In the genomic region with DNA sequence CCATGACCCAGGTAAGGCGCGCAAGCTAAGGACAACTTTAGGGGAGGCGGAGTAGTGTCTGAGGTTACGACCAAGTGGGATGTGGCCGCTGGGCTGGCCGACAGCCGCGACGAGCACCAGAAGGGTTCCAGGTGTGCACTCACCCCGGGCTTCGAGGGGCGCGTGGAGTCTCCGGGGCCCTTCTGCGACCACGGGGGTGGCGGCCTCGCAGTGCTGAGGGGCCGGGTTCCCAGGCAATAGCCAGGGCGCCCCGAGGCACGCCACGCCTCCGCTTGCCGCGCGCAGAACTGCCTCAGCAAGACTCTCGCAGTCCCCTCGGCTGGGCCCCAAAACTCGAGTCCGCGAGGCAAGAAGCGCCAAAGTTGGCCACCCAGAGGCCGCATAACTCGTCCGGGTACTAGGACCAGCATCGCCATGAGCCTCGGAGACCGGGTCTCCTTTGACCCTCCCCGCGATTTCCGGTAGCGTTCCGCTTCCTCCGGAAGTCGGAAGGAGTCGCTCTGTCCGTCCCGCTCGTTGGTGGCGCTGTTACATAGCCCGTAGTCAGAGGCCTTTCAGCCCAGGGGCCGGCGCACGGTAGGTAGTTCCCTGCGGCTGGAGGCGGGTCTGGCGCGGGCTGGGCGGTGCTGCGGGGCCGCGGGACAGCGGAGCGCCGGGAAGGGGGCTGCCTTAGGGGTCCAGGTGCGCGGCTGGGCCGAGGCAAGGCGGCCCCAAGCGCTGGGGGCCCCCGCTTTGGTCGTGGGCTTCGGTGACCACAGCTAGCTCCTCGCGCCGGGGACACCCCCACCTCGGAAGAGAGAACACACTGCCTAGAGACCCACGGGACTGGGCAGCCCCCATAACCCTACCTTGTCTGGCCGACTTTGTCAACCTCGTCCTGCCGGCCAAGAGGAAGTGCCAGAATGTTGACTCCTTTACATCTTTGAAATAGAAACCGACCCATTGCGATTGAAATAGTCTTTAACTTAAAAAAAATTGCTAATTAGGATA, we compare ENCODE assay signal across 1 cellular context.
A peak's percentile ranks its signal among the peaks of the same experiment; 100 is the strongest.
TF ChIP-seq lines count a peak whose summit lies in the region.

A gene with protein sequence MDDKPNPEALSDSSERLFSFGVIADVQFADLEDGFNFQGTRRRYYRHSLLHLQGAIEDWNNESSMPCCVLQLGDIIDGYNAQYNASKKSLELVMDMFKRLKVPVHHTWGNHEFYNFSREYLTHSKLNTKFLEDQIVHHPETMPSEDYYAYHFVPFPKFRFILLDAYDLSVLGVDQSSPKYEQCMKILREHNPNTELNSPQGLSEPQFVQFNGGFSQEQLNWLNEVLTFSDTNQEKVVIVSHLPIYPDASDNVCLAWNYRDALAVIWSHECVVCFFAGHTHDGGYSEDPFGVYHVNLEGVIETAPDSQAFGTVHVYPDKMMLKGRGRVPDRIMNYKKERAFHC (plus strand): TSS at position 503 of the 990 bp plus-strand sequence. CDS start 7,333 bp downstream, outside the sequence.
A gene (minus strand): TSS at position 442 of the 990 bp plus-strand sequence. CDS start 26 bp downstream, at position 416.

TF ChIP-seq in HepG2, 621 proteins besides CTCF, POLR2A, EP300 and RAD21 (continued from another document and continues in another):
- TF ChIP-seq, protein P1, sequence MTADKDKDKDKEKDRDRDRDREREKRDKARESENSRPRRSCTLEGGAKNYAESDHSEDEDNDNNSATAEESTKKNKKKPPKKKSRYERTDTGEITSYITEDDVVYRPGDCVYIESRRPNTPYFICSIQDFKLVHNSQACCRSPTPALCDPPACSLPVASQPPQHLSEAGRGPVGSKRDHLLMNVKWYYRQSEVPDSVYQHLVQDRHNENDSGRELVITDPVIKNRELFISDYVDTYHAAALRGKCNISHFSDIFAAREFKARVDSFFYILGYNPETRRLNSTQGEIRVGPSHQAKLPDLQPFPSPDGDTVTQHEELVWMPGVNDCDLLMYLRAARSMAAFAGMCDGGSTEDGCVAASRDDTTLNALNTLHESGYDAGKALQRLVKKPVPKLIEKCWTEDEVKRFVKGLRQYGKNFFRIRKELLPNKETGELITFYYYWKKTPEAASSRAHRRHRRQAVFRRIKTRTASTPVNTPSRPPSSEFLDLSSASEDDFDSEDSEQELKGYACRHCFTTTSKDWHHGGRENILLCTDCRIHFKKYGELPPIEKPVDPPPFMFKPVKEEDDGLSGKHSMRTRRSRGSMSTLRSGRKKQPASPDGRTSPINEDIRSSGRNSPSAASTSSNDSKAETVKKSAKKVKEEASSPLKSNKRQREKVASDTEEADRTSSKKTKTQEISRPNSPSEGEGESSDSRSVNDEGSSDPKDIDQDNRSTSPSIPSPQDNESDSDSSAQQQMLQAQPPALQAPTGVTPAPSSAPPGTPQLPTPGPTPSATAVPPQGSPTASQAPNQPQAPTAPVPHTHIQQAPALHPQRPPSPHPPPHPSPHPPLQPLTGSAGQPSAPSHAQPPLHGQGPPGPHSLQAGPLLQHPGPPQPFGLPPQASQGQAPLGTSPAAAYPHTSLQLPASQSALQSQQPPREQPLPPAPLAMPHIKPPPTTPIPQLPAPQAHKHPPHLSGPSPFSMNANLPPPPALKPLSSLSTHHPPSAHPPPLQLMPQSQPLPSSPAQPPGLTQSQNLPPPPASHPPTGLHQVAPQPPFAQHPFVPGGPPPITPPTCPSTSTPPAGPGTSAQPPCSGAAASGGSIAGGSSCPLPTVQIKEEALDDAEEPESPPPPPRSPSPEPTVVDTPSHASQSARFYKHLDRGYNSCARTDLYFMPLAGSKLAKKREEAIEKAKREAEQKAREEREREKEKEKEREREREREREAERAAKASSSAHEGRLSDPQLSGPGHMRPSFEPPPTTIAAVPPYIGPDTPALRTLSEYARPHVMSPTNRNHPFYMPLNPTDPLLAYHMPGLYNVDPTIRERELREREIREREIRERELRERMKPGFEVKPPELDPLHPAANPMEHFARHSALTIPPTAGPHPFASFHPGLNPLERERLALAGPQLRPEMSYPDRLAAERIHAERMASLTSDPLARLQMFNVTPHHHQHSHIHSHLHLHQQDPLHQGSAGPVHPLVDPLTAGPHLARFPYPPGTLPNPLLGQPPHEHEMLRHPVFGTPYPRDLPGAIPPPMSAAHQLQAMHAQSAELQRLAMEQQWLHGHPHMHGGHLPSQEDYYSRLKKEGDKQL (CRISPR knock-in tag; IDR thresholded peaks at IDR 0.05; ENCODE audit: low read depth) = no peak
- TF ChIP-seq ZNF335 (CRISPR knock-in tag; IDR thresholded peaks at IDR 0.05) (no peak), SAP130 (CRISPR knock-in tag; IDR thresholded peaks at IDR 0.05; ENCODE audit: low read depth) (peak; percentile 96), ZNF225 (CRISPR knock-in tag; IDR thresholded peaks at IDR 0.05) (peak; percentile 61; the same call in 1 of the 2 replicates), ZFP82 (CRISPR knock-in tag; IDR thresholded peaks at IDR 0.05; ENCODE audit: borderline replicate concordance) (0 out of 2 replicates have a peak, but pooled peaks have one; percentile 19), MAZ (IDR thresholded peaks at IDR 0.05; ENCODE audit: borderline replicate concordance, low read depth, low read length) (peak; percentile 60; the same call in 1 of the 2 replicates), MAZ (CRISPR knock-in tag; IDR thresholded peaks at IDR 0.05; ENCODE audit: low read depth) (peak; percentile 81), SYNCRIP (IDR thresholded peaks at IDR 0.05; ENCODE audit: insufficient read depth, low read depth, low read length) (no peak), MAFF (IDR thresholded peaks at IDR 0.05; ENCODE audit: low read depth, low read length) (no peak), ZNF101 (CRISPR knock-in tag; IDR thresholded peaks at IDR 0.05; ENCODE audit: borderline replicate concordance, low read depth) (no peak), NRL (CRISPR knock-in tag; IDR thresholded peaks at IDR 0.05; ENCODE audit: borderline replicate concordance) (peak; percentile 69; the same call in 1 of the 2 replicates), STAT5B (CRISPR knock-in tag; IDR thresholded peaks at IDR 0.05) (no peak), YEATS2 (CRISPR knock-in tag; IDR thresholded peaks at IDR 0.05; ENCODE audit: borderline replicate concordance) (peak; percentile 96), SIX4 (CRISPR knock-in tag; IDR thresholded peaks at IDR 0.05) (no peak), MYNN (CRISPR knock-in tag; IDR thresholded peaks at IDR 0.05; ENCODE audit: low read depth) (no peak), ZNF7 (CRISPR knock-in tag; IDR thresholded peaks at IDR 0.05) (no peak), NCOA5 (CRISPR knock-in tag; IDR thresholded peaks at IDR 0.05) (no peak), ZMAT3 (CRISPR knock-in tag; conservative IDR thresholded peaks at IDR 0.05) (peak; percentile 94), ZSCAN25 (CRISPR knock-in tag; IDR thresholded peaks at IDR 0.05) (no peak; the same call in 1 of the 2 replicates), ZNF660 (CRISPR knock-in tag; IDR thresholded peaks at IDR 0.05; ENCODE audit: borderline replicate concordance, low read depth) (no peak), SMARCE1 (IDR thresholded peaks at IDR 0.05; ENCODE audit: borderline replicate concordance) (no peak), NFYC (CRISPR knock-in tag; IDR thresholded peaks at IDR 0.05) (peak; percentile 59), ZNF432 (CRISPR knock-in tag; IDR thresholded peaks at IDR 0.05; ENCODE audit: borderline replicate concordance) (no peak), ZNF652 (CRISPR knock-in tag; IDR thresholded peaks at IDR 0.05; ENCODE audit: borderline replicate concordance, low read depth) (no peak), PAF1 (CRISPR knock-in tag; IDR thresholded peaks at IDR 0.05) (no peak), ZNF766 (CRISPR knock-in tag; IDR thresholded peaks at IDR 0.05; ENCODE audit: borderline replicate concordance) (peak; percentile 69; the same call in 1 of the 2 replicates)
- TF ChIP-seq, protein P2, sequence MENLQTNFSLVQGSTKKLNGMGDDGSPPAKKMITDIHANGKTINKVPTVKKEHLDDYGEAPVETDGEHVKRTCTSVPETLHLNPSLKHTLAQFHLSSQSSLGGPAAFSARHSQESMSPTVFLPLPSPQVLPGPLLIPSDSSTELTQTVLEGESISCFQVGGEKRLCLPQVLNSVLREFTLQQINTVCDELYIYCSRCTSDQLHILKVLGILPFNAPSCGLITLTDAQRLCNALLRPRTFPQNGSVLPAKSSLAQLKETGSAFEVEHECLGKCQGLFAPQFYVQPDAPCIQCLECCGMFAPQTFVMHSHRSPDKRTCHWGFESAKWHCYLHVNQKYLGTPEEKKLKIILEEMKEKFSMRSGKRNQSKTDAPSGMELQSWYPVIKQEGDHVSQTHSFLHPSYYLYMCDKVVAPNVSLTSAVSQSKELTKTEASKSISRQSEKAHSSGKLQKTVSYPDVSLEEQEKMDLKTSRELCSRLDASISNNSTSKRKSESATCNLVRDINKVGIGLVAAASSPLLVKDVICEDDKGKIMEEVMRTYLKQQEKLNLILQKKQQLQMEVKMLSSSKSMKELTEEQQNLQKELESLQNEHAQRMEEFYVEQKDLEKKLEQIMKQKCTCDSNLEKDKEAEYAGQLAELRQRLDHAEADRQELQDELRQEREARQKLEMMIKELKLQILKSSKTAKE (CRISPR knock-in tag; IDR thresholded peaks at IDR 0.05; ENCODE audit: borderline replicate concordance) = no peak
- TF ChIP-seq, protein P3, sequence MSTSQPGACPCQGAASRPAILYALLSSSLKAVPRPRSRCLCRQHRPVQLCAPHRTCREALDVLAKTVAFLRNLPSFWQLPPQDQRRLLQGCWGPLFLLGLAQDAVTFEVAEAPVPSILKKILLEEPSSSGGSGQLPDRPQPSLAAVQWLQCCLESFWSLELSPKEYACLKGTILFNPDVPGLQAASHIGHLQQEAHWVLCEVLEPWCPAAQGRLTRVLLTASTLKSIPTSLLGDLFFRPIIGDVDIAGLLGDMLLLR (CRISPR knock-in tag; IDR thresholded peaks at IDR 0.05) = no peak
- TF ChIP-seq, protein P4, sequence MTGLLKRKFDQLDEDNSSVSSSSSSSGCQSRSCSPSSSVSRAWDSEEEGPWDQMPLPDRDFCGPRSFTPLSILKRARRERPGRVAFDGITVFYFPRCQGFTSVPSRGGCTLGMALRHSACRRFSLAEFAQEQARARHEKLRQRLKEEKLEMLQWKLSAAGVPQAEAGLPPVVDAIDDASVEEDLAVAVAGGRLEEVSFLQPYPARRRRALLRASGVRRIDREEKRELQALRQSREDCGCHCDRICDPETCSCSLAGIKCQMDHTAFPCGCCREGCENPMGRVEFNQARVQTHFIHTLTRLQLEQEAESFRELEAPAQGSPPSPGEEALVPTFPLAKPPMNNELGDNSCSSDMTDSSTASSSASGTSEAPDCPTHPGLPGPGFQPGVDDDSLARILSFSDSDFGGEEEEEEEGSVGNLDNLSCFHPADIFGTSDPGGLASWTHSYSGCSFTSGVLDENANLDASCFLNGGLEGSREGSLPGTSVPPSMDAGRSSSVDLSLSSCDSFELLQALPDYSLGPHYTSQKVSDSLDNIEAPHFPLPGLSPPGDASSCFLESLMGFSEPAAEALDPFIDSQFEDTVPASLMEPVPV (CRISPR knock-in tag; IDR thresholded peaks at IDR 0.05) = no peak
- TF ChIP-seq, protein P5, sequence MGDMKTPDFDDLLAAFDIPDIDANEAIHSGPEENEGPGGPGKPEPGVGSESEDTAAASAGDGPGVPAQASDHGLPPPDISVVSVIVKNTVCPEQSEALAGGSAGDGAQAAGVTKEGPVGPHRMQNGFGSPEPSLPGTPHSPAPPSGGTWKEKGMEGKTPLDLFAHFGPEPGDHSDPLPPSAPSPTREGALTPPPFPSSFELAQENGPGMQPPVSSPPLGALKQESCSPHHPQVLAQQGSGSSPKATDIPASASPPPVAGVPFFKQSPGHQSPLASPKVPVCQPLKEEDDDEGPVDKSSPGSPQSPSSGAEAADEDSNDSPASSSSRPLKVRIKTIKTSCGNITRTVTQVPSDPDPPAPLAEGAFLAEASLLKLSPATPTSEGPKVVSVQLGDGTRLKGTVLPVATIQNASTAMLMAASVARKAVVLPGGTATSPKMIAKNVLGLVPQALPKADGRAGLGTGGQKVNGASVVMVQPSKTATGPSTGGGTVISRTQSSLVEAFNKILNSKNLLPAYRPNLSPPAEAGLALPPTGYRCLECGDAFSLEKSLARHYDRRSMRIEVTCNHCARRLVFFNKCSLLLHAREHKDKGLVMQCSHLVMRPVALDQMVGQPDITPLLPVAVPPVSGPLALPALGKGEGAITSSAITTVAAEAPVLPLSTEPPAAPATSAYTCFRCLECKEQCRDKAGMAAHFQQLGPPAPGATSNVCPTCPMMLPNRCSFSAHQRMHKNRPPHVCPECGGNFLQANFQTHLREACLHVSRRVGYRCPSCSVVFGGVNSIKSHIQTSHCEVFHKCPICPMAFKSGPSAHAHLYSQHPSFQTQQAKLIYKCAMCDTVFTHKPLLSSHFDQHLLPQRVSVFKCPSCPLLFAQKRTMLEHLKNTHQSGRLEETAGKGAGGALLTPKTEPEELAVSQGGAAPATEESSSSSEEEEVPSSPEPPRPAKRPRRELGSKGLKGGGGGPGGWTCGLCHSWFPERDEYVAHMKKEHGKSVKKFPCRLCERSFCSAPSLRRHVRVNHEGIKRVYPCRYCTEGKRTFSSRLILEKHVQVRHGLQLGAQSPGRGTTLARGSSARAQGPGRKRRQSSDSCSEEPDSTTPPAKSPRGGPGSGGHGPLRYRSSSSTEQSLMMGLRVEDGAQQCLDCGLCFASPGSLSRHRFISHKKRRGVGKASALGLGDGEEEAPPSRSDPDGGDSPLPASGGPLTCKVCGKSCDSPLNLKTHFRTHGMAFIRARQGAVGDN (CRISPR knock-in tag; IDR thresholded peaks at IDR 0.05) = peak; percentile 91
- TF ChIP-seq, protein P6, sequence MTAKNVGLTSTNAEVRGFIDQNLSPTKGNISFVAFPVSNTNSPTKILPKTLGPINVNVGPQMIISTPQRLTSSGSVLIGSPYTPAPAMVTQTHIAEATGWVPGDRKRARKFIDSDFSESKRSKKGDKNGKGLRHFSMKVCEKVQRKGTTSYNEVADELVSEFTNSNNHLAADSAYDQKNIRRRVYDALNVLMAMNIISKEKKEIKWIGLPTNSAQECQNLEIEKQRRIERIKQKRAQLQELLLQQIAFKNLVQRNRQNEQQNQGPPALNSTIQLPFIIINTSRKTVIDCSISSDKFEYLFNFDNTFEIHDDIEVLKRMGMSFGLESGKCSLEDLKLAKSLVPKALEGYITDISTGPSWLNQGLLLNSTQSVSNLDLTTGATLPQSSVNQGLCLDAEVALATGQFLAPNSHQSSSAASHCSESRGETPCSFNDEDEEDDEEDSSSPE (CRISPR knock-in tag; IDR thresholded peaks at IDR 0.05) = peak; percentile 77
- TF ChIP-seq, protein P7, sequence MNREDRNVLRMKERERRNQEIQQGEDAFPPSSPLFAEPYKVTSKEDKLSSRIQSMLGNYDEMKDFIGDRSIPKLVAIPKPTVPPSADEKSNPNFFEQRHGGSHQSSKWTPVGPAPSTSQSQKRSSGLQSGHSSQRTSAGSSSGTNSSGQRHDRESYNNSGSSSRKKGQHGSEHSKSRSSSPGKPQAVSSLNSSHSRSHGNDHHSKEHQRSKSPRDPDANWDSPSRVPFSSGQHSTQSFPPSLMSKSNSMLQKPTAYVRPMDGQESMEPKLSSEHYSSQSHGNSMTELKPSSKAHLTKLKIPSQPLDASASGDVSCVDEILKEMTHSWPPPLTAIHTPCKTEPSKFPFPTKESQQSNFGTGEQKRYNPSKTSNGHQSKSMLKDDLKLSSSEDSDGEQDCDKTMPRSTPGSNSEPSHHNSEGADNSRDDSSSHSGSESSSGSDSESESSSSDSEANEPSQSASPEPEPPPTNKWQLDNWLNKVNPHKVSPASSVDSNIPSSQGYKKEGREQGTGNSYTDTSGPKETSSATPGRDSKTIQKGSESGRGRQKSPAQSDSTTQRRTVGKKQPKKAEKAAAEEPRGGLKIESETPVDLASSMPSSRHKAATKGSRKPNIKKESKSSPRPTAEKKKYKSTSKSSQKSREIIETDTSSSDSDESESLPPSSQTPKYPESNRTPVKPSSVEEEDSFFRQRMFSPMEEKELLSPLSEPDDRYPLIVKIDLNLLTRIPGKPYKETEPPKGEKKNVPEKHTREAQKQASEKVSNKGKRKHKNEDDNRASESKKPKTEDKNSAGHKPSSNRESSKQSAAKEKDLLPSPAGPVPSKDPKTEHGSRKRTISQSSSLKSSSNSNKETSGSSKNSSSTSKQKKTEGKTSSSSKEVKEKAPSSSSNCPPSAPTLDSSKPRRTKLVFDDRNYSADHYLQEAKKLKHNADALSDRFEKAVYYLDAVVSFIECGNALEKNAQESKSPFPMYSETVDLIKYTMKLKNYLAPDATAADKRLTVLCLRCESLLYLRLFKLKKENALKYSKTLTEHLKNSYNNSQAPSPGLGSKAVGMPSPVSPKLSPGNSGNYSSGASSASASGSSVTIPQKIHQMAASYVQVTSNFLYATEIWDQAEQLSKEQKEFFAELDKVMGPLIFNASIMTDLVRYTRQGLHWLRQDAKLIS (CRISPR knock-in tag; IDR thresholded peaks at IDR 0.05) = no peak
